Comparison of ENCODE assay signal across 1 cellular context in the genomic region with DNA sequence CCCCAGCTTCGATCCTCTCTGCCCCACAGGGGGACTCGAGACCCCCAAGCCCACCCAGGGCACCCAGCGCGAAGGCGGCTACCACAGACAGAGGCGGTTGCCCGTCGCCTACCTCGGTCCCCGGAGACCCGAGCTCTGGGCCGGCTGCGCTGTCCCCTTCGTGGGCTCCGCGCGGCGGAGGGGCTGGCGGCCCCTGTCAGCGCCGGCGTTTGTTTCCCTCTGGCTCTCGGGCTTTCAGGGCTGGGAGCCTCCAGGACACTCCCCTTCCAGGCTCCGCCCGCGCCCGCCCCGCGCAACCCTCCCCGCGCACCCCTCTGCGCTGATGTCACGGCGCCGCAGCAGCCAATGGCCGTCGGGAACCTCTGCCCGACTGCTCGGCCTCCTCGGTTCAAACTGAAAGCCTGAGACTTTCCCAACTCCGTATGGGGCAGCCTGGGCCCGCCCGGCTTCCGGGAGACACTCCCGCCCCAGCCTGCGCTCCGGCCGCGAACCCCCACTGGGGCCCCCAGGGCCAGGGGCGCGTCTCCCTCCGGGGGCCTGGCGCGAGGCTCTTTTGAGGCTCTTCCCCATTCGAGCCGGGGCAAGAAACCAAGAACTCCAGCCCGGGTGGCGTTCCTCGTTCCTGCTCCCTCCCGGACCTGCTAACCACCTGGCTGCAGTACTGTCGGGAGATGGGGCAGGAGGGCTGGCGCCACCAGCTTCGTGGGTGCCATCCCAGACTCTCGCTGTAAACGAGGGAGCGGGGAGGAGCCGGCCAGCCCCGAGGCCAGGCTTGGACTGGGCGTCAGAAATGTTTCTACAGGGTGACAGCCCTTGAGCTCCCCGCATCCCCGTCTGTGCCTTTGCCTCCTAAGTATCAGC.
TF ChIP-seq lines count a peak whose summit lies in the region.

A gene with protein sequence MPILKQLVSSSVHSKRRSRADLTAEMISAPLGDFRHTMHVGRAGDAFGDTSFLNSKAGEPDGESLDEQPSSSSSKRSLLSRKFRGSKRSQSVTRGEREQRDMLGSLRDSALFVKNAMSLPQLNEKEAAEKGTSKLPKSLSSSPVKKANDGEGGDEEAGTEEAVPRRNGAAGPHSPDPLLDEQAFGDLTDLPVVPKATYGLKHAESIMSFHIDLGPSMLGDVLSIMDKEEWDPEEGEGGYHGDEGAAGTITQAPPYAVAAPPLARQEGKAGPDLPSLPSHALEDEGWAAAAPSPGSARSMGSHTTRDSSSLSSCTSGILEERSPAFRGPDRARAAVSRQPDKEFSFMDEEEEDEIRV (minus strand): TSS at position 221 of the 861 bp plus-strand sequence. CDS start 25,501 bp downstream, outside the sequence.

TF ChIP-seq in HepG2, 621 proteins besides CTCF, POLR2A, EP300 and RAD21 (continued from another document and continues in another):
- TF ChIP-seq, protein P1, sequence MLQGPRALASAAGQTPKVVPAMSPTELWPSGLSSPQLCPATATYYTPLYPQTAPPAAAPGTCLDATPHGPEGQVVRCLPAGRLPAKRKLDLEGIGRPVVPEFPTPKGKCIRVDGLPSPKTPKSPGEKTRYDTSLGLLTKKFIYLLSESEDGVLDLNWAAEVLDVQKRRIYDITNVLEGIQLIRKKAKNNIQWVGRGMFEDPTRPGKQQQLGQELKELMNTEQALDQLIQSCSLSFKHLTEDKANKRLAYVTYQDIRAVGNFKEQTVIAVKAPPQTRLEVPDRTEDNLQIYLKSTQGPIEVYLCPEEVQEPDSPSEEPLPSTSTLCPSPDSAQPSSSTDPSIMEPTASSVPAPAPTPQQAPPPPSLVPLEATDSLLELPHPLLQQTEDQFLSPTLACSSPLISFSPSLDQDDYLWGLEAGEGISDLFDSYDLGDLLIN (CRISPR knock-in tag; IDR thresholded peaks at IDR 0.05; ENCODE audit: borderline replicate concordance): no peak
- no peak for TF ChIP-seq PAWR (CRISPR knock-in tag; IDR thresholded peaks at IDR 0.05; ENCODE audit: borderline replicate concordance)
- no peak; the same call in 1 of the 2 replicates for TF ChIP-seq PITX1 (CRISPR knock-in tag; IDR thresholded peaks at IDR 0.05)
- no peak; the same call in 1 of the 2 replicates for TF ChIP-seq ZFP41 (CRISPR knock-in tag; IDR thresholded peaks at IDR 0.05; ENCODE audit: borderline replicate concordance)
- TF ChIP-seq GLI4 (CRISPR knock-in tag; IDR thresholded peaks at IDR 0.05; ENCODE audit: borderline replicate concordance): peak; percentile 94; the same call in 1 of the 2 replicates
- TF ChIP-seq DPF2 (CRISPR knock-in tag; IDR thresholded peaks at IDR 0.05; ENCODE audit: borderline replicate concordance, low read depth): no peak
- TF ChIP-seq, protein P2, sequence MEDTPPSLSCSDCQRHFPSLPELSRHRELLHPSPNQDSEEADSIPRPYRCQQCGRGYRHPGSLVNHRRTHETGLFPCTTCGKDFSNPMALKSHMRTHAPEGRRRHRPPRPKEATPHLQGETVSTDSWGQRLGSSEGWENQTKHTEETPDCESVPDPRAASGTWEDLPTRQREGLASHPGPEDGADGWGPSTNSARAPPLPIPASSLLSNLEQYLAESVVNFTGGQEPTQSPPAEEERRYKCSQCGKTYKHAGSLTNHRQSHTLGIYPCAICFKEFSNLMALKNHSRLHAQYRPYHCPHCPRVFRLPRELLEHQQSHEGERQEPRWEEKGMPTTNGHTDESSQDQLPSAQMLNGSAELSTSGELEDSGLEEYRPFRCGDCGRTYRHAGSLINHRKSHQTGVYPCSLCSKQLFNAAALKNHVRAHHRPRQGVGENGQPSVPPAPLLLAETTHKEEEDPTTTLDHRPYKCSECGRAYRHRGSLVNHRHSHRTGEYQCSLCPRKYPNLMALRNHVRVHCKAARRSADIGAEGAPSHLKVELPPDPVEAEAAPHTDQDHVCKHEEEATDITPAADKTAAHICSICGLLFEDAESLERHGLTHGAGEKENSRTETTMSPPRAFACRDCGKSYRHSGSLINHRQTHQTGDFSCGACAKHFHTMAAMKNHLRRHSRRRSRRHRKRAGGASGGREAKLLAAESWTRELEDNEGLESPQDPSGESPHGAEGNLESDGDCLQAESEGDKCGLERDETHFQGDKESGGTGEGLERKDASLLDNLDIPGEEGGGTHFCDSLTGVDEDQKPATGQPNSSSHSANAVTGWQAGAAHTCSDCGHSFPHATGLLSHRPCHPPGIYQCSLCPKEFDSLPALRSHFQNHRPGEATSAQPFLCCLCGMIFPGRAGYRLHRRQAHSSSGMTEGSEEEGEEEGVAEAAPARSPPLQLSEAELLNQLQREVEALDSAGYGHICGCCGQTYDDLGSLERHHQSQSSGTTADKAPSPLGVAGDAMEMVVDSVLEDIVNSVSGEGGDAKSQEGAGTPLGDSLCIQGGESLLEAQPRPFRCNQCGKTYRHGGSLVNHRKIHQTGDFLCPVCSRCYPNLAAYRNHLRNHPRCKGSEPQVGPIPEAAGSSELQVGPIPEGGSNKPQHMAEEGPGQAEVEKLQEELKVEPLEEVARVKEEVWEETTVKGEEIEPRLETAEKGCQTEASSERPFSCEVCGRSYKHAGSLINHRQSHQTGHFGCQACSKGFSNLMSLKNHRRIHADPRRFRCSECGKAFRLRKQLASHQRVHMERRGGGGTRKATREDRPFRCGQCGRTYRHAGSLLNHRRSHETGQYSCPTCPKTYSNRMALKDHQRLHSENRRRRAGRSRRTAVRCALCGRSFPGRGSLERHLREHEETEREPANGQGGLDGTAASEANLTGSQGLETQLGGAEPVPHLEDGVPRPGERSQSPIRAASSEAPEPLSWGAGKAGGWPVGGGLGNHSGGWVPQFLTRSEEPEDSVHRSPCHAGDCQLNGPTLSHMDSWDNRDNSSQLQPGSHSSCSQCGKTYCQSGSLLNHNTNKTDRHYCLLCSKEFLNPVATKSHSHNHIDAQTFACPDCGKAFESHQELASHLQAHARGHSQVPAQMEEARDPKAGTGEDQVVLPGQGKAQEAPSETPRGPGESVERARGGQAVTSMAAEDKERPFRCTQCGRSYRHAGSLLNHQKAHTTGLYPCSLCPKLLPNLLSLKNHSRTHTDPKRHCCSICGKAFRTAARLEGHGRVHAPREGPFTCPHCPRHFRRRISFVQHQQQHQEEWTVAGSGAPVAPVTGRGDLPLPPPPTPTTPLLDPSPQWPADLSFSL (CRISPR knock-in tag; IDR thresholded peaks at IDR 0.05): no peak; the same call in 1 of the 2 replicates
- TF ChIP-seq, protein P3, sequence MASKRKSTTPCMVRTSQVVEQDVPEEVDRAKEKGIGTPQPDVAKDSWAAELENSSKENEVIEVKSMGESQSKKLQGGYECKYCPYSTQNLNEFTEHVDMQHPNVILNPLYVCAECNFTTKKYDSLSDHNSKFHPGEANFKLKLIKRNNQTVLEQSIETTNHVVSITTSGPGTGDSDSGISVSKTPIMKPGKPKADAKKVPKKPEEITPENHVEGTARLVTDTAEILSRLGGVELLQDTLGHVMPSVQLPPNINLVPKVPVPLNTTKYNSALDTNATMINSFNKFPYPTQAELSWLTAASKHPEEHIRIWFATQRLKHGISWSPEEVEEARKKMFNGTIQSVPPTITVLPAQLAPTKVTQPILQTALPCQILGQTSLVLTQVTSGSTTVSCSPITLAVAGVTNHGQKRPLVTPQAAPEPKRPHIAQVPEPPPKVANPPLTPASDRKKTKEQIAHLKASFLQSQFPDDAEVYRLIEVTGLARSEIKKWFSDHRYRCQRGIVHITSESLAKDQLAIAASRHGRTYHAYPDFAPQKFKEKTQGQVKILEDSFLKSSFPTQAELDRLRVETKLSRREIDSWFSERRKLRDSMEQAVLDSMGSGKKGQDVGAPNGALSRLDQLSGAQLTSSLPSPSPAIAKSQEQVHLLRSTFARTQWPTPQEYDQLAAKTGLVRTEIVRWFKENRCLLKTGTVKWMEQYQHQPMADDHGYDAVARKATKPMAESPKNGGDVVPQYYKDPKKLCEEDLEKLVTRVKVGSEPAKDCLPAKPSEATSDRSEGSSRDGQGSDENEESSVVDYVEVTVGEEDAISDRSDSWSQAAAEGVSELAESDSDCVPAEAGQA (IDR thresholded peaks at IDR 0.05; ENCODE audit: low read depth): peak; percentile 49; the same call in 1 of the 2 replicates
- TF ChIP-seq, protein P3 (CRISPR knock-in tag; IDR thresholded peaks at IDR 0.05; ENCODE audit: borderline replicate concordance): no peak
- peak; percentile 33; the same call in 1 of the 2 replicates for TF ChIP-seq NR2C2 (CRISPR knock-in tag; IDR thresholded peaks at IDR 0.05; ENCODE audit: borderline replicate concordance)
- no peak for TF ChIP-seq HDAC6 (IDR thresholded peaks at IDR 0.05; ENCODE audit: low read depth, low read length)
- TF ChIP-seq GATA4 (IDR thresholded peaks at IDR 0.05; ENCODE audit: borderline replicate concordance, low read depth): peak; percentile 75; the same call in 1 of the 2 replicates
- TF ChIP-seq, protein P4, sequence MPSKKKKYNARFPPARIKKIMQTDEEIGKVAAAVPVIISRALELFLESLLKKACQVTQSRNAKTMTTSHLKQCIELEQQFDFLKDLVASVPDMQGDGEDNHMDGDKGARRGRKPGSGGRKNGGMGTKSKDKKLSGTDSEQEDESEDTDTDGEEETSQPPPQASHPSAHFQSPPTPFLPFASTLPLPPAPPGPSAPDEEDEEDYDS (CRISPR knock-in tag; IDR thresholded peaks at IDR 0.05): peak; percentile 91
- TF ChIP-seq, protein P5, sequence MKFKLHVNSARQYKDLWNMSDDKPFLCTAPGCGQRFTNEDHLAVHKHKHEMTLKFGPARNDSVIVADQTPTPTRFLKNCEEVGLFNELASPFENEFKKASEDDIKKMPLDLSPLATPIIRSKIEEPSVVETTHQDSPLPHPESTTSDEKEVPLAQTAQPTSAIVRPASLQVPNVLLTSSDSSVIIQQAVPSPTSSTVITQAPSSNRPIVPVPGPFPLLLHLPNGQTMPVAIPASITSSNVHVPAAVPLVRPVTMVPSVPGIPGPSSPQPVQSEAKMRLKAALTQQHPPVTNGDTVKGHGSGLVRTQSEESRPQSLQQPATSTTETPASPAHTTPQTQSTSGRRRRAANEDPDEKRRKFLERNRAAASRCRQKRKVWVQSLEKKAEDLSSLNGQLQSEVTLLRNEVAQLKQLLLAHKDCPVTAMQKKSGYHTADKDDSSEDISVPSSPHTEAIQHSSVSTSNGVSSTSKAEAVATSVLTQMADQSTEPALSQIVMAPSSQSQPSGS (CRISPR knock-in tag; IDR thresholded peaks at IDR 0.05): peak; percentile 89
- peak; percentile 33; the same call in 1 of the 2 replicates for TF ChIP-seq DR1 (CRISPR knock-in tag; IDR thresholded peaks at IDR 0.05)
- peak; percentile 16; the same call in 1 of the 2 replicates for TF ChIP-seq FLYWCH1 (CRISPR knock-in tag; IDR thresholded peaks at IDR 0.05)
- no peak for TF ChIP-seq ZNF317 (CRISPR knock-in tag; IDR thresholded peaks at IDR 0.05)
- no peak for TF ChIP-seq FOXA1 (IDR thresholded peaks at IDR 0.05)
- TF ChIP-seq FOXA1 (CRISPR knock-in tag; IDR thresholded peaks at IDR 0.05): peak; percentile 26; the same call in 1 of the 2 replicates
- TF ChIP-seq MED8 (CRISPR knock-in tag; IDR thresholded peaks at IDR 0.05; ENCODE audit: insufficient replicate concordance): peak; percentile 58
- TF ChIP-seq ASH2L (IDR thresholded peaks at IDR 0.05; ENCODE audit: insufficient read length, low read depth, low read length): peak; percentile 23
- peak; percentile 92; the same call in 1 of the 2 replicates for TF ChIP-seq ZBTB7B (CRISPR knock-in tag; IDR thresholded peaks at IDR 0.05)
- TF ChIP-seq ZNF556 (CRISPR knock-in tag; IDR thresholded peaks at IDR 0.05; ENCODE audit: borderline replicate concordance): no peak
- no peak for TF ChIP-seq ZNF12 (CRISPR knock-in tag; IDR thresholded peaks at IDR 0.05)
- TF ChIP-seq, protein P6, sequence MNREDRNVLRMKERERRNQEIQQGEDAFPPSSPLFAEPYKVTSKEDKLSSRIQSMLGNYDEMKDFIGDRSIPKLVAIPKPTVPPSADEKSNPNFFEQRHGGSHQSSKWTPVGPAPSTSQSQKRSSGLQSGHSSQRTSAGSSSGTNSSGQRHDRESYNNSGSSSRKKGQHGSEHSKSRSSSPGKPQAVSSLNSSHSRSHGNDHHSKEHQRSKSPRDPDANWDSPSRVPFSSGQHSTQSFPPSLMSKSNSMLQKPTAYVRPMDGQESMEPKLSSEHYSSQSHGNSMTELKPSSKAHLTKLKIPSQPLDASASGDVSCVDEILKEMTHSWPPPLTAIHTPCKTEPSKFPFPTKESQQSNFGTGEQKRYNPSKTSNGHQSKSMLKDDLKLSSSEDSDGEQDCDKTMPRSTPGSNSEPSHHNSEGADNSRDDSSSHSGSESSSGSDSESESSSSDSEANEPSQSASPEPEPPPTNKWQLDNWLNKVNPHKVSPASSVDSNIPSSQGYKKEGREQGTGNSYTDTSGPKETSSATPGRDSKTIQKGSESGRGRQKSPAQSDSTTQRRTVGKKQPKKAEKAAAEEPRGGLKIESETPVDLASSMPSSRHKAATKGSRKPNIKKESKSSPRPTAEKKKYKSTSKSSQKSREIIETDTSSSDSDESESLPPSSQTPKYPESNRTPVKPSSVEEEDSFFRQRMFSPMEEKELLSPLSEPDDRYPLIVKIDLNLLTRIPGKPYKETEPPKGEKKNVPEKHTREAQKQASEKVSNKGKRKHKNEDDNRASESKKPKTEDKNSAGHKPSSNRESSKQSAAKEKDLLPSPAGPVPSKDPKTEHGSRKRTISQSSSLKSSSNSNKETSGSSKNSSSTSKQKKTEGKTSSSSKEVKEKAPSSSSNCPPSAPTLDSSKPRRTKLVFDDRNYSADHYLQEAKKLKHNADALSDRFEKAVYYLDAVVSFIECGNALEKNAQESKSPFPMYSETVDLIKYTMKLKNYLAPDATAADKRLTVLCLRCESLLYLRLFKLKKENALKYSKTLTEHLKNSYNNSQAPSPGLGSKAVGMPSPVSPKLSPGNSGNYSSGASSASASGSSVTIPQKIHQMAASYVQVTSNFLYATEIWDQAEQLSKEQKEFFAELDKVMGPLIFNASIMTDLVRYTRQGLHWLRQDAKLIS (CRISPR knock-in tag; IDR thresholded peaks at IDR 0.05): no peak
- TF ChIP-seq ZNF234 (CRISPR knock-in tag; conservative IDR thresholded peaks at IDR 0.05): no peak; the same call in 1 of the 2 replicates
- no peak; the same call in 1 of the 2 replicates for TF ChIP-seq ZNF790 (CRISPR knock-in tag; IDR thresholded peaks at IDR 0.05; ENCODE audit: borderline replicate concordance)
- no peak; the same call in 1 of the 2 replicates for TF ChIP-seq SALL2 (CRISPR knock-in tag; IDR thresholded peaks at IDR 0.05)
- TF ChIP-seq CENPT (CRISPR knock-in tag; IDR thresholded peaks at IDR 0.05; ENCODE audit: low read depth): peak; percentile 29; the same call in 1 of the 2 replicates
- 0 out of 2 replicates have a peak, but pooled peaks have one; percentile 29 for TF ChIP-seq ZFP1 (CRISPR knock-in tag; IDR thresholded peaks at IDR 0.05)
- TF ChIP-seq ZNF326 (CRISPR knock-in tag; IDR thresholded peaks at IDR 0.05; ENCODE audit: borderline replicate concordance): no peak
